Comparison of ENCODE assay signal across 25 cellular contexts in the genomic region with DNA sequence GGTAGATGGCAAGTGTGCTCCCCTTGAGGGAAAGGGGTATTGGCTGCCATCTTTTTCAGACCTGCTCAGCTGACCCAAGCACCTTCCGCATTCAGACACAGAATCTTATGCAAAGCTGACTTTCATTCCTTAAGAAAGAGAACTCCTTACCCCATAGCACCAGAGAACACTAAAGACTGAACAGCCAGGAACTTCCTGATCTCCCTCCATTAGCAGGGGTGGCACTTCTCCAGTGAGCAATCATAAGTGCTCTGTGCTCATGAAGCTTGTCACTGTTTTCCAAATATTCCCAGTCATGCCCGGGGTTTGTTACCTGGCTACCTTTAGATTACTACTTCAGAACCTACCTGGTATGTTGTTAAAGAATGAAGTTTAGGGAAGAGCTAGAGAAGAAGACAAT. TPM values are rescaled to one million over a fixed set of nuclear protein-coding genes. Genes with fewer than 3 reads are reported as not detected.
"Had no signal": no experiment of that assay in that cellular context is flagged by ENCODE, and none has a peak within 500 bp of the region (broad histone marks: within the 10 kb centered on the region; RNA-seq: fewer than 3 reads in every experiment).

No MANE protein-coding gene starts in this region.

- H3K27ac ChIP-seq: heart right ventricle, hepatocyte, left ventricle myocardium inferior, ovary, right atrium auricular region, transverse colon, uterus had no signal

- H3K36me3 ChIP-seq: heart right ventricle, left ventricle myocardium inferior, ovary, right atrium auricular region, right lobe of liver, transverse colon, uterus had no signal

- ATAC-seq: heart right ventricle; left cardiac atrium; mucosa of descending colon; naive thymus-derived CD4-positive, alpha-beta T cell; natural killer cell treated with Interleukin-12 subunit alpha and Interleukin-12 subunit beta and Interleukin-15 and Interleukin-18, amount 100 ng/mL, for 72 hours; stimulated activated memory B cell treated with anti-CD40 and anti-IgM and Interleukin-4, amounts not matched to agents 10 μg/mL and 1 μg/mL and 100 μg/mL, for 72 hours; stimulated activated naive CD8-positive, alpha-beta T cell treated with anti-CD3 and anti-CD28 coated beads, Interleukin-15, amount 100 ng/mL, for 72 hours had no signal

- H3K9me3 ChIP-seq: heart right ventricle, left ventricle myocardium inferior, mucosa of descending colon, ovary, right atrium auricular region, right lobe of liver, transverse colon, uterus had no signal

- H3K4me1 ChIP-seq: heart right ventricle, left ventricle myocardium inferior, right atrium auricular region, uterus had no signal

- DNase-seq: heart right ventricle; islet precursor cell; left cardiac atrium; left ventricle myocardium inferior; midbrain; mucosa of descending colon; naive thymus-derived CD4-positive, alpha-beta T cell; ovary; right lobe of liver; stimulated activated CD4-positive, alpha-beta T cell treated with anti-CD3 and anti-CD28 coated beads, Interleukin-1b, Interleukin-23, amount 100 ng/mL, for 48 hours; stimulated activated CD4-positive, alpha-beta T cell treated with anti-CD3 and anti-CD28 coated beads, Interleukin-2, amount 100 ng/mL, for 48 hours; stimulated activated CD4-positive, alpha-beta T cell treated with anti-CD3 and anti-CD28 coated beads, Interleukin-4, amount 100 ng/mL, for 4 hours; stimulated activated CD8-positive, alpha-beta memory T cell treated with anti-CD3 and anti-CD28 coated beads, Interleukin-4, amount 100 ng/mL, for 48 hours; stimulated activated naive CD4-positive, alpha-beta T cell treated with Interleukin-2 at 50 U/mL for 16 hours; stimulated activated naive CD8-positive, alpha-beta T cell treated with anti-CD3 and anti-CD28 coated beads, Interleukin-15, amount 100 ng/mL, for 72 hours; substantia nigra; transverse colon; uterus had no signal

- H3K27me3 ChIP-seq: hepatocyte, ovary, right atrium auricular region, right lobe of liver, transverse colon, uterus had no signal

- H3K4me3 ChIP-seq: heart right ventricle, hepatocyte, left ventricle myocardium inferior, mucosa of descending colon, ovary, right atrium auricular region, right lobe of liver, smooth muscle cell, transverse colon, uterus had no signal

RNA-seq across cellular contexts. Expression of a gene that starts 11.9 kb away (rescaled TPM):
- total RNA-seq: heart right ventricle; kidney epithelial cell; left cardiac atrium; left ventricle myocardium inferior; naive thymus-derived CD4-positive, alpha-beta T cell; natural killer cell treated with Interleukin-12 subunit alpha and Interleukin-12 subunit beta and Interleukin-15 and Interleukin-18, amount 100 ng/mL, for 72 hours; right atrium auricular region; skeletal muscle tissue had no signal

RNA-seq across cellular contexts. Expression of a gene that starts 35.7 kb away (rescaled TPM):
- total RNA-seq: hepatocyte, smooth muscle cell had no signal
